ENCODE assay signal across 26 cellular contexts in the genomic region with DNA sequence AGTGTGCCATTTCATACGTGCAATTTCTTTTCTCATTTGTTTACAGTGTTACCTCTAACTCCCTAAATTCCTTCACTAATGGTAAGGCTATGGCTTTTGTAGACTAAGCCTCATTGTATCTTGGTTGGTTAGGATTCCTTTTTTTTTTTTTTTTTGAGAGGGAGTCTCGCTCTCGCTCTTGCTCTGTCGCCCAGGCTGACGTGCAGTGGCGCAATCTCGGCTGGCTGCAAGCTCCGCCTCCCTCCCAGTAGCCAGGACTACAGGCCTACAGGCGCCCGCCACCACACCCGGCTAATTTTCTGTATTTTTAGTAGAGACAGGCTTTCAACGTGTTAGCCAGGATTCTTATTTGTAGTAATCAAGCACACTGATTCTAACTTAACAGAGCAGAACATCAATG.
"Had no signal": no experiment of that assay in that cellular context is flagged by ENCODE, and none has a peak within 500 bp of the region (broad histone marks: within the 10 kb centered on the region; RNA-seq: fewer than 3 reads in every experiment).

No MANE protein-coding gene starts in this region.

- H3K4me1 Mint-ChIP-seq: memory B cell had no signal

- H3K9me3 Mint-ChIP-seq: endodermal cell; memory B cell; nephron; neural progenitor cell; stimulated activated effector memory CD8-positive, alpha-beta T cell treated with anti-CD3 and anti-CD28 coated beads, Interleukin-12 subunit alpha, Interleukin-12 subunit beta, amount 100 ng/mL, for 72 hours had no signal

- ATAC-seq: esophagus mucosa; gastrocnemius medialis; left lobe of liver; sciatic nerve; stimulated activated effector memory CD8-positive, alpha-beta T cell treated with anti-CD3 and anti-CD28 coated beads, Interleukin-12 subunit alpha, Interleukin-12 subunit beta, amount 100 ng/mL, for 72 hours had no signal

- H3K27me3 ChIP-seq: dorsolateral prefrontal cortex, gastrocnemius medialis, neural progenitor cell, stomach, tibial artery, upper lobe of left lung had no signal

- H3K27ac ChIP-seq: dorsolateral prefrontal cortex, epithelial cell of prostate, gastrocnemius medialis, neural progenitor cell, parathyroid adenoma, stomach, tibial artery, upper lobe of left lung had no signal

- H3K4me3 Mint-ChIP-seq: endodermal cell; memory B cell; nephron; neural progenitor cell; stimulated activated effector memory CD8-positive, alpha-beta T cell treated with anti-CD3 and anti-CD28 coated beads, Interleukin-12 subunit alpha, Interleukin-12 subunit beta, amount 100 ng/mL, for 72 hours had no signal

- H3K4me3 ChIP-seq: dorsolateral prefrontal cortex, gastrocnemius medialis, lung, neural progenitor cell, smooth muscle cell, stomach, tibial artery, upper lobe of left lung had no signal

- DNase-seq: dorsolateral prefrontal cortex; effector CD8-positive, alpha-beta T cell; endodermal cell; foreskin fibroblast; gastrocnemius medialis; head of caudate nucleus; kidney; stimulated activated CD4-positive, alpha-beta T cell treated with anti-CD3 and anti-CD28 coated beads, Interleukin-12 subunit alpha, Interleukin-12 subunit beta, amount 100 ng/mL, for 4 hours; stimulated activated CD4-positive, alpha-beta T cell treated with anti-CD3 and anti-CD28 coated beads, Interleukin-1b, Interleukin-23, amount 100 ng/mL, for 48 hours; stimulated activated CD4-positive, alpha-beta T cell treated with anti-CD3 and anti-CD28 coated beads, Interleukin-4, amount 100 ng/mL, for 1 hour; stimulated activated naive CD4-positive, alpha-beta T cell treated with Interleukin-2 at 50 U/mL for 16 hours; stomach; tibial artery had no signal

- H3K36me3 Mint-ChIP-seq: memory B cell; neural progenitor cell; stimulated activated effector memory CD8-positive, alpha-beta T cell treated with anti-CD3 and anti-CD28 coated beads, Interleukin-12 subunit alpha, Interleukin-12 subunit beta, amount 100 ng/mL, for 72 hours had no signal

- H3K27me3 Mint-ChIP-seq: memory B cell, progenitor cell of endocrine pancreas had no signal

- H3K4me1 ChIP-seq: gastrocnemius medialis, neural progenitor cell, tibial artery had no signal

- H3K27ac Mint-ChIP-seq: endodermal cell; memory B cell; nephron; neural progenitor cell; progenitor cell of endocrine pancreas; stimulated activated effector memory CD8-positive, alpha-beta T cell treated with anti-CD3 and anti-CD28 coated beads, Interleukin-12 subunit alpha, Interleukin-12 subunit beta, amount 100 ng/mL, for 72 hours had no signal

- H3K9me3 ChIP-seq: gastrocnemius medialis, stomach, tibial artery, upper lobe of left lung had no signal
